1 cellular context compared by ENCODE assay signal in genomic region chr7:42926204-42926603, GRCh38.
TF ChIP-seq lines count a peak whose summit lies in the region.

No MANE protein-coding gene starts in this region.

TF ChIP-seq in HepG2, 621 proteins besides CTCF, POLR2A, EP300 and RAD21:
- no peak for TF ChIP-seq ZNF574 (CRISPR knock-in tag; IDR thresholded peaks at IDR 0.05)
- 0 out of 2 replicates have a peak, but pooled peaks have one; percentile 20 for TF ChIP-seq RBFOX2 (IDR thresholded peaks at IDR 0.05; ENCODE audit: low read depth, low read length)
TF ChIP-seq in HepG2: peak in this region for 1.
